ENCODE assay signal across 17 cellular contexts in genomic region chr9:106613250-106613737, GRCh38.
DNase-seq lines count a peak whose midpoint lies in the region; ATAC-seq and TF ChIP-seq lines count a peak whose summit lies in the region.
"Had no signal": no experiment of that assay in that cellular context is flagged by ENCODE, and none has a peak within 500 bp of the region (broad histone marks: within the 10 kb centered on the region; RNA-seq: fewer than 3 reads in every experiment).

No MANE protein-coding gene starts in this region.

- H3K36me3 ChIP-seq in Peyer's patch (no peaks in the 10 kb centered on the region), lung (ENCODE audit: control insufficient read depth in 2 of 2, insufficient read depth in 2 of 2, low read length in 2 of 2) (no peaks in the 10 kb centered on the region), gastroesophageal sphincter (no peaks in the 10 kb centered on the region)
- H3K36me3 ChIP-seq: neutrophil had no signal

- TF ChIP-seq CTCF in Peyer's patch (IDR thresholded peaks at IDR 0.05) (no peak), lung (IDR thresholded peaks at IDR 0.05; ENCODE audit: control extremely low read depth, extremely low read depth) (no peak), gastroesophageal sphincter (IDR thresholded peaks at IDR 0.05) (no peak)

- H3K27ac ChIP-seq in Peyer's patch = no peak overlapping the region
- H3K27ac ChIP-seq in lung (ENCODE audit: low read depth in 1 of 2, low read length in 1 of 2) = no peak overlapping the region
- no peak overlapping the region for H3K27ac ChIP-seq in gastroesophageal sphincter
- H3K27ac ChIP-seq: neutrophil, skin epidermis had no signal

- DNase-seq in DMS53 treated with DMSO at 0.1 percent for 48 hours (lab: John Stamatoyannopoulos, UW; ENCODE audit: unreplicated experiment) (peak; percentile 27), NCI-H1092 treated with DMSO at 0.1 percent for 48 hours (lab: John Stamatoyannopoulos, UW) (peak; percentile 43), Peyer's patch (peak in 2 of 3 donors; percentile 56 to 58), lung (ENCODE audit: low spot score) (peak; percentile 34), HUDEP-2 (lab: John Stamatoyannopoulos, UW; ENCODE audit: unreplicated experiment in 76 of 76) (no peak)
- DNase-seq: activated CD4-positive, alpha-beta T cell treated with anti-CD3 and anti-CD28 coated beads for 1 hour; activated T-cell treated with anti-CD3 and anti-CD28 coated beads for 4 hours; GOT3; midbrain; MM.1S; NCI-H226 had no signal

- TF ChIP-seq EP300 in gastroesophageal sphincter (IDR thresholded peaks at IDR 0.05) = no peak

- H3K27me3 ChIP-seq in Peyer's patch (no peaks in the 10 kb centered on the region), lung (ENCODE audit: control insufficient read depth, insufficient read depth) (no peaks in the 10 kb centered on the region), gastroesophageal sphincter (no peaks in the 10 kb centered on the region)
- H3K27me3 ChIP-seq: neutrophil had no signal

- ATAC-seq in lung (ENCODE audit: insufficient read depth, low FRiP score) (no peak), HG02763 (IDR thresholded peaks at IDR 0.05; ENCODE audit: unreplicated experiment) (no peak), gastroesophageal sphincter (no peak)
- ATAC-seq in activated CD4-positive, CD25-positive, alpha-beta regulatory T cell treated with anti-CD3 and anti-CD28 coated beads, Interleukin-2, amount 50 U/mL, for 24 hours = no peak
- ATAC-seq: stimulated activated memory B cell treated with anti-CD40 and anti-IgM and Interleukin-4, amounts not matched to agents 10 μg/mL and 1 μg/mL and 100 μg/mL, for 72 hours had no signal

- H3K4me1 ChIP-seq in Peyer's patch = no peaks in the 10 kb centered on the region
- H3K4me1 ChIP-seq in lung (ENCODE audit: control insufficient read depth in 2 of 2, insufficient read depth in 2 of 2, low read length in 2 of 2) = peaks cover 2 to 10% of the 10 kb centered on the region in 2 donors
- H3K4me1 ChIP-seq in gastroesophageal sphincter = peaks cover 0 to 7% (median 0%) of the 10 kb centered on the region in 3 donors

- TF ChIP-seq POLR2A in Peyer's patch (IDR thresholded peaks at IDR 0.05) (no peak), gastroesophageal sphincter (IDR thresholded peaks at IDR 0.05) (no peak)

- 73 to 75% methylated on average over 3 of the region's 3 CpGs for WGBS in lung, 2 donors
- 0 to 40% methylated on average over 1 of the region's 3 CpGs for WGBS in gastroesophageal sphincter (ENCODE audit: low coverage in 1 of 2), 2 donors

- no peak overlapping the region for H3K4me3 ChIP-seq in Peyer's patch
- no peak overlapping the region for H3K4me3 ChIP-seq in lung
- H3K4me3 ChIP-seq in gastroesophageal sphincter = no peak overlapping the region
- H3K4me3 ChIP-seq: skin epidermis had no signal

- H3K9me3 ChIP-seq in Peyer's patch = no peaks in the 10 kb centered on the region
- peaks cover 0 to 2% of the 10 kb centered on the region in 2 donors for H3K9me3 ChIP-seq in lung (ENCODE audit: control insufficient read depth in 2 of 2, insufficient read depth in 1 of 2, low read length in 1 of 2)
- no peaks in the 10 kb centered on the region for H3K9me3 ChIP-seq in gastroesophageal sphincter
- H3K9me3 ChIP-seq: neutrophil had no signal

Comparison
In these comparisons a context has a peak if more than half of its experiments do, and no peak if none do; other contexts are left out.
1. DNase-seq: peak in DMS53 treated with DMSO at 0.1 percent for 48 hours (single experiment), NCI-H1092 treated with DMSO at 0.1 percent for 48 hours (single experiment), Peyer's patch (2 of 3) and lung (single experiment); none in HUDEP-2 (0 of 76).